Comparison of ENCODE assay signal across 16 cellular contexts in the genomic region with DNA sequence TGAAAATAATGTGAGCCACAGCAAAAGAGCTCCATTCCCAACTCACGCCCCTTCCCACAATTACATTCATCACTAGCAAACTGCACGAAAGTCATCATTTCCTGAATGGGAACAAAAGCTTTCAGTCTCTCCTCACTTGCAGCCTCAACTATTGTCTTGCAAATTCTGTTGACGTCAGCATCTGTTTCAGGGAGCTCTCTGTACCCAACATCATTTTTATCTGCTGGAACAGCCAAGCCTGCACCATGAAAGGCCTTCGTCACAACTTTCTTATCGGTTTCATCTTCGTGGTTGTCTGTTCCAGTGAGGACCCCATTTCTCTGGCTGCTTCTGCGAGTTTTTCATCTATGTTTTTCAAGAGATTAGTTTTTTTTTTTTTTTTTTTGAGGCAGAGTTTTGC. TPM values are rescaled to one million over a fixed set of nuclear protein-coding genes. Genes with fewer than 3 reads are reported as not detected.
DNase-seq lines count a peak whose midpoint lies in the region; ATAC-seq, FAIRE-seq and TF ChIP-seq lines count a peak whose summit lies in the region.
"Had no signal": no experiment of that assay in that cellular context is flagged by ENCODE, and none has a peak within 500 bp of the region (broad histone marks: within the 10 kb centered on the region; RNA-seq: fewer than 3 reads in every experiment).

No MANE protein-coding gene starts in this region.

- intact Hi-C loops in dorsolateral prefrontal cortex (cut with DNase I), result loop anchor here (5.0 kb wide), 2 partner anchors 99 to 179 kb away; a partner anchor contains a TSS

- no peaks in the 10 kb centered on the region for H3K9me3 Mint-ChIP-seq in neural crest cell

- no peak for FAIRE-seq in RCC 7860 (lab: Jason Lieb, UNC)

- peak overlapping the region; percentile 85 for H3K27ac Mint-ChIP-seq in neural crest cell (ENCODE audit: unreplicated experiment)
- H3K27ac Mint-ChIP-seq: activated CD8-positive, alpha-beta memory T cell treated with anti-CD3 and anti-CD28 coated beads, Interleukin-2, amount 10 ng/mL, durations not matched to agents 7 days and 5 days had no signal

- peaks cover 63% of the 10 kb centered on the region for H3K4me1 Mint-ChIP-seq in neural crest cell

- peak overlapping the region in 14 of 59 donors; percentile 5 to 50 (median 20) for H3K4me3 ChIP-seq in dorsolateral prefrontal cortex
- H3K4me3 ChIP-seq: Peyer's patch, vagina had no signal

- H3K4me3 Mint-ChIP-seq in neural crest cell, result peak overlapping the region; percentile 55
- H3K4me3 Mint-ChIP-seq: activated CD8-positive, alpha-beta memory T cell treated with anti-CD3 and anti-CD28 coated beads, Interleukin-2, amount 10 ng/mL, durations not matched to agents 7 days and 5 days had no signal

- DNase-seq in activated CD8-positive, alpha-beta memory T cell treated with anti-CD3 and anti-CD28 coated beads, Interleukin-2, amount 50 U/mL, for 1 hour (ENCODE audit: extremely low read depth), result peak; percentile 37
- no peak for DNase-seq in activated CD8-positive, alpha-beta memory T cell treated with anti-CD3 and anti-CD28 coated beads, Interleukin-2, amount 50 U/mL, for 4 hours
- peak; percentile 39 for DNase-seq in T follicular helper cell (ENCODE audit: low read depth)
- peak in 1 of 10 donors; percentile 26 for DNase-seq in dorsolateral prefrontal cortex
- no peak for DNase-seq in neural crest cell (ENCODE audit: low read depth, low spot score)
- DNase-seq in RCC 7860 (ENCODE audit: low spot score), result no peak
- DNase-seq: activated CD8-positive, alpha-beta memory T cell treated with anti-CD3 and anti-CD28 coated beads, Interleukin-2, amount 10 ng/mL, durations not matched to agents 7 days and 5 days; effector CD4-positive, alpha-beta T cell; KG1; left ventricle myocardium superior; occipital lobe; T1000 had no signal

- H3K27me3 ChIP-seq in dorsolateral prefrontal cortex, result peaks cover 0 to 4% (median 0%) of the 10 kb centered on the region in 45 donors
- H3K27me3 ChIP-seq: Peyer's patch, vagina had no signal

- H3K36me3 Mint-ChIP-seq in neural crest cell (ENCODE audit: low read depth), result no peaks in the 10 kb centered on the region
- H3K36me3 Mint-ChIP-seq: activated CD8-positive, alpha-beta memory T cell treated with anti-CD3 and anti-CD28 coated beads, Interleukin-2, amount 10 ng/mL, durations not matched to agents 7 days and 5 days had no signal

- peak overlapping the region in 48 of 59 donors; percentile 1 to 89 (median 63) for H3K27ac ChIP-seq in dorsolateral prefrontal cortex
- H3K27ac ChIP-seq: vagina had no signal

- ATAC-seq in GM21515 (IDR thresholded peaks at IDR 0.05; ENCODE audit: unreplicated experiment) (no peak), GM18873 (IDR thresholded peaks at IDR 0.05; ENCODE audit: low FRiP score, unreplicated experiment) (no peak)
- ATAC-seq: activated CD8-positive, alpha-beta memory T cell treated with anti-CD3 and anti-CD28 coated beads, Interleukin-2, amount 10 ng/mL, durations not matched to agents 7 days and 5 days had no signal

- peak in 4 of 56 donors; percentile 6 to 16 (median 12) for TF ChIP-seq CTCF in dorsolateral prefrontal cortex (IDR thresholded peaks at IDR 0.05 in 54 of 56, conservative IDR thresholded peaks at IDR 0.05 in 2 of 56; ENCODE audit: low read depth in 1 of 56, partially characterized antibody in 56 of 56)
- no peak for TF ChIP-seq CTCF in neural crest cell (conservative IDR thresholded peaks at IDR 0.05)

- no peaks in the 10 kb centered on the region for H3K27me3 Mint-ChIP-seq in neural crest cell (ENCODE audit: low read depth)

RNA-seq across cellular contexts. Expression of a gene that starts 14.3 kb away (rescaled TPM):
- total RNA-seq in dorsolateral prefrontal cortex (100 to 1,000 TPM in 119 of 120 experiments, 10 to 100 TPM in 1; 95.0 to 273 (median 136) TPM), neural crest cell (113 and 116 TPM in 2 replicates)

Comparison
In these comparisons a context has a peak if more than half of its experiments do, and no peak if none do; other contexts are left out.
1. DNase-seq: peak in activated CD8-positive, alpha-beta memory T cell treated with anti-CD3 and anti-CD28 coated beads, Interleukin-2, amount 50 U/mL, for 1 hour (single experiment) and T follicular helper cell (single experiment); none in activated CD8-positive, alpha-beta memory T cell treated with anti-CD3 and anti-CD28 coated beads, Interleukin-2, amount 50 U/mL, for 4 hours (single experiment), neural crest cell (single experiment) and RCC 7860 (single experiment).